Comparison of ENCODE assay signal across 25 cellular contexts in the genomic region with DNA sequence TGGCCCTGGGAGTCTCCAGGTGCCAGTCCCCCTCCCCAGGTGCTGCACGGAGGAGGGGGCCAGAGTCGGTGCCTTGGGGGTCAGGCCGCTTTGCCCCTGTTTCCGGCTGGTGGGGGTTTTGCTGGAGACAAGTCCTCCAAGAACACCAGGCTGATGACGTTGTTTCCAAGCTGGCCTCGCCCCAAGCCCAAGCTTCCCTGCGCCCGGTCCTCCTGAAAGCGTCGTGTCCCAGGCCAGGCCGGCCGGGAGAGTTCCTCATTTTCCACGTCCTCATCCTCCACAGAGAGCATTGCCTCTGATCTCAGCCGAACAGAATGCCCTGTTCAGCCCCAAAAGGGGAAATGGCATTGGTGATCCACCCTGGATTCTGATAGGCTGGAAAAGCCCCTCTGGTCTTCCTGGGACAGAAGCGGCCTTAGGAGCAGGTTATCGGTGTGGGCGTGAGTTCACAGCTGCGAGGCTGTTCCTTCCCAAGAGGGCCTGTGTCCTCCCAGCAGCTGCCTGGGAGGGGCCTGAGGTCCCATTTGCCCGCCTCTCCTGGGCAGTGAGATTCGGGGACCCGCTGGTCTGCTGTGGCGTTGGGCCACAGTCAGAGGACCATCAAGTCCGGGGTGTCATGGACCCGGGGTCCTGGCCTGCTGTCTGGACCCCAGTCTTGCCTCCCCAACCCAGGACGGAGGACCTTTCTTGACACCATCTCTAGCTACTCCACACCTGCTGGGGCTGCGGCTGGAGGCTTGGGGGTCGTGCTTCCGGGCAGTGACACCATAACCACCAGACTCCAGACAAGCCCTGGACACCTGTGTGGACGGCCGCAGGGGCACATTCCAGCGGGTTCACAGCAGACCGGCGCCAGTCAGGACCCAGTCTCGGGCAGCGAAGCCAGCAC. TPM values are rescaled to one million over a fixed set of nuclear protein-coding genes. Genes with fewer than 3 reads are reported as not detected.
DNase-seq lines count a peak whose midpoint lies in the region; ATAC-seq and TF ChIP-seq lines count a peak whose summit lies in the region.
"Had no signal": no experiment of that assay in that cellular context is flagged by ENCODE, and none has a peak within 500 bp of the region (broad histone marks: within the 10 kb centered on the region; RNA-seq: fewer than 3 reads in every experiment).

No MANE protein-coding gene starts in this region.

- peak overlapping the region; percentile 12 for H3K4me3 Mint-ChIP-seq in neural crest cell
- H3K4me3 Mint-ChIP-seq: activated CD8-positive, alpha-beta memory T cell treated with anti-CD3 and anti-CD28 coated beads, Interleukin-2, amount 10 ng/mL, durations not matched to agents 7 days and 5 days; activated T-cell treated with anti-CD3 and anti-CD28 coated beads, Interleukin-2, amount 50 U/mL, for 72 hours; CD4-positive, alpha-beta T cell; effector memory CD8-positive, alpha-beta T cell had no signal

- H3K36me3 ChIP-seq in aorta (ENCODE audit: control insufficient read depth in 1 of 2, insufficient read depth in 2 of 2, low read length in 1 of 2): no peaks in the 10 kb centered on the region
- H3K36me3 ChIP-seq: Peyer's patch had no signal

- H3K4me1 ChIP-seq in aorta (ENCODE audit: control insufficient read depth in 1 of 2, insufficient read depth in 2 of 2, low read length in 2 of 2): no peaks in the 10 kb centered on the region
- H3K4me1 ChIP-seq: Peyer's patch had no signal

- no peaks in the 10 kb centered on the region for H3K9me3 Mint-ChIP-seq in neural crest cell
- H3K9me3 Mint-ChIP-seq: activated T-cell treated with anti-CD3 and anti-CD28 coated beads, Interleukin-2, amount 50 U/mL, for 72 hours; CD4-positive, alpha-beta T cell; effector memory CD8-positive, alpha-beta T cell had no signal

- no peak overlapping the region for H3K4me3 ChIP-seq in aorta (ENCODE audit: low read length in 2 of 2)
- H3K4me3 ChIP-seq: coronary artery, Peyer's patch, SJSA1 had no signal

- H3K36me3 Mint-ChIP-seq in neural crest cell (ENCODE audit: low read depth): peaks cover 2% of the 10 kb centered on the region
- H3K36me3 Mint-ChIP-seq: activated CD8-positive, alpha-beta memory T cell treated with anti-CD3 and anti-CD28 coated beads, Interleukin-2, amount 10 ng/mL, durations not matched to agents 7 days and 5 days had no signal

- DNase-seq in Right ventricle myocardium superior (no peak), Right ventricle myocardium inferior (ENCODE audit: missing footprints) (no peak), neural crest cell (ENCODE audit: low read depth, low spot score) (no peak), aorta (peak in 1 of 2 donors; percentile 75), GM03348 (ENCODE audit: low spot score) (no peak), DMS153 treated with DMSO at 0.1 percent for 48 hours (lab: John Stamatoyannopoulos, UW; ENCODE audit: unreplicated experiment) (no peak)
- no peak for DNase-seq in stimulated activated CD4-positive, alpha-beta T cell treated with anti-CD3 and anti-CD28 coated beads, Interleukin-1b, Interleukin-23, amount 100 ng/mL, for 48 hours
- DNase-seq: activated CD4-positive, CD25-positive, alpha-beta regulatory T cell; activated CD8-positive, alpha-beta memory T cell treated with anti-CD3 and anti-CD28 coated beads, Interleukin-2, amount 10 ng/mL, durations not matched to agents 7 days and 5 days; activated naive CD4-positive, alpha-beta T cell treated with Interleukin-2 at 50 U/mL for 16 hours; activated T-cell treated with anti-CD3 and anti-CD28 coated beads, Interleukin-2, amount 50 U/mL, for 72 hours; CD4-positive, alpha-beta T cell; effector memory CD8-positive, alpha-beta T cell; erythroblast; H7; mesenchymal stem cell; MM.1S; NCI-H2029; NCI-H69; Peyer's patch; stimulated activated CD4-positive, alpha-beta T cell treated with anti-CD3 and anti-CD28 coated beads, Interleukin-2, amount 100 ng/mL, for 48 hours had no signal

- peaks cover 12% of the 10 kb centered on the region for H3K4me1 Mint-ChIP-seq in neural crest cell
- H3K4me1 Mint-ChIP-seq: activated CD8-positive, alpha-beta memory T cell treated with anti-CD3 and anti-CD28 coated beads, Interleukin-2, amount 10 ng/mL, durations not matched to agents 7 days and 5 days had no signal

- H3K27ac ChIP-seq in cingulate gyrus (ENCODE audit: low read depth, low read length): peak overlapping the region; percentile 4
- H3K27ac ChIP-seq in aorta (ENCODE audit: low read depth in 1 of 2, low read length in 2 of 2): no peak overlapping the region
- H3K27ac ChIP-seq: KMS-11, Peyer's patch, SJSA1 had no signal

- H3K27me3 ChIP-seq in aorta (ENCODE audit: control insufficient read depth in 1 of 2, insufficient read depth in 2 of 2, low read length in 1 of 2): no peaks in the 10 kb centered on the region
- H3K27me3 ChIP-seq: Peyer's patch had no signal

- ATAC-seq in Right ventricle myocardium superior (ENCODE audit: poor library complexity) (peak; percentile 18), Right ventricle myocardium inferior (no peak), aorta (ENCODE audit: low FRiP score) (peak; percentile 2)
- ATAC-seq: activated CD8-positive, alpha-beta memory T cell treated with anti-CD3 and anti-CD28 coated beads, Interleukin-2, amount 10 ng/mL, durations not matched to agents 7 days and 5 days; activated T-cell treated with anti-CD3 and anti-CD28 coated beads, Interleukin-2, amount 50 U/mL, for 72 hours; effector memory CD8-positive, alpha-beta T cell had no signal

- H3K27me3 Mint-ChIP-seq in neural crest cell (ENCODE audit: low read depth): peaks cover 6% of the 10 kb centered on the region
- H3K27me3 Mint-ChIP-seq: activated CD8-positive, alpha-beta memory T cell treated with anti-CD3 and anti-CD28 coated beads, Interleukin-2, amount 10 ng/mL, durations not matched to agents 7 days and 5 days; CD4-positive, alpha-beta T cell; effector memory CD8-positive, alpha-beta T cell had no signal

- peak overlapping the region; percentile 62 for H3K27ac Mint-ChIP-seq in neural crest cell (ENCODE audit: unreplicated experiment)
- H3K27ac Mint-ChIP-seq: activated CD8-positive, alpha-beta memory T cell treated with anti-CD3 and anti-CD28 coated beads, Interleukin-2, amount 10 ng/mL, durations not matched to agents 7 days and 5 days; activated T-cell treated with anti-CD3 and anti-CD28 coated beads, Interleukin-2, amount 50 U/mL, for 72 hours; CD4-positive, alpha-beta T cell; effector memory CD8-positive, alpha-beta T cell had no signal

- H3K9me3 ChIP-seq in aorta (ENCODE audit: control insufficient read depth, low read length): no peaks in the 10 kb centered on the region
- H3K9me3 ChIP-seq: Peyer's patch, SJSA1 had no signal

- no peak for TF ChIP-seq CTCF in neural crest cell (conservative IDR thresholded peaks at IDR 0.05)

- 47 to 53% methylated on average over 34 to 35 of the region's 35 CpGs for WGBS in aorta, 2 donors

- intact Hi-C loops in Right ventricle myocardium superior (cut with DNase I): no loop called here
- intact Hi-C loops in Right ventricle myocardium inferior (cut with DNase I): no loop called here
- intact Hi-C loops in aorta (cut with DNase I): no loop called here

RNA-seq across cellular contexts. Expression of a gene that starts 7.1 kb away (rescaled TPM):
- total RNA-seq in Right ventricle myocardium superior (1.0 TPM), Right ventricle myocardium inferior (0.89 TPM), neural crest cell (19.4 and 19.8 TPM in 2 replicates), aorta (1 to 10 TPM; 2.2 to 7.0 TPM)
- 1 to 10 TPM; 1.0 to 5.7 TPM for polyA plus RNA-seq in aorta

RNA-seq across cellular contexts. Expression of a gene that starts 17.9 kb away (rescaled TPM):
- total RNA-seq in Right ventricle myocardium superior (5.6 TPM), Right ventricle myocardium inferior (8.1 TPM), neural crest cell (16.0 and 19.4 TPM in 2 replicates), aorta (10 to 100 TPM; 18.2 to 38.4 TPM)
- polyA plus RNA-seq in aorta: 10 to 100 TPM in 1 of 2 donors, 1 to 10 TPM in 1; 8.8 to 75.0 TPM
